16 cellular contexts compared by ENCODE assay signal in the genomic region with DNA sequence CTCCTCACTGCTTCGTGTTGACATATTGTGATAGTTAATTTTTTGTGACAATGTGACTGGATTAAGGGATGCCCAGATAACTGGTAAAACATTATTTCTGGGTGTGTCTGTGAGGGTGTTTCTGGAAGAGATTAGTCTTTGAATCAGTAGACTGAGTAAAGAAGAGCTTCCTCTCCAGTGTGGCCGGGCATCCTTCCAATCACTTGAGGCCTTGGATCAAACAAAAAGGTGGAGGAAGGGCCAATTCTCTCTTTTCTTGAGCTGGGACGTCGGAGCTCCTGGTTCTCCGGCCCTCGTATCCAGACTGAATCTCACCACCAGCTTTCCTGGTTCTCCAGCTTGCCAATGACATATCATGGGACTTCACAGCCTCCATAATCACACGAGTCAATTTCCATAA.
"Had no signal": no experiment of that assay in that cellular context is flagged by ENCODE, and none has a peak within 500 bp of the region (broad histone marks: within the 10 kb centered on the region; RNA-seq: fewer than 3 reads in every experiment).

No MANE protein-coding gene starts in this region.

- H3K27me3 Mint-ChIP-seq: activated CD8-positive, alpha-beta memory T cell treated with anti-CD3 and anti-CD28 coated beads, Interleukin-2, amount 10 ng/mL, durations not matched to agents 7 days and 5 days; activated naive CD8-positive, alpha-beta T cell; naive thymus-derived CD4-positive, alpha-beta T cell had no signal

- H3K27me3 ChIP-seq: esophagus squamous epithelium, sigmoid colon had no signal

- H3K27ac Mint-ChIP-seq: activated naive CD8-positive, alpha-beta T cell had no signal

- H3K9me3 ChIP-seq: esophagus squamous epithelium, mucosa of descending colon, sigmoid colon, SK-N-SH had no signal

- H3K4me3 ChIP-seq: esophagus squamous epithelium, mucosa of descending colon, sigmoid colon had no signal

- ATAC-seq: activated CD4-positive, CD25-positive, alpha-beta regulatory T cell treated with anti-CD3 and anti-CD28 coated beads, Interleukin-2, amount 50 U/mL, for 24 hours; activated CD8-positive, alpha-beta memory T cell treated with anti-CD3 and anti-CD28 coated beads, Interleukin-2, amount 10 ng/mL, durations not matched to agents 7 days and 5 days; left cardiac atrium; mucosa of descending colon; naive thymus-derived CD4-positive, alpha-beta T cell had no signal

- H3K27ac ChIP-seq: esophagus squamous epithelium, sigmoid colon had no signal

- H3K36me3 ChIP-seq: esophagus squamous epithelium, sigmoid colon had no signal

- H3K4me3 Mint-ChIP-seq: activated CD8-positive, alpha-beta memory T cell treated with anti-CD3 and anti-CD28 coated beads, Interleukin-2, amount 10 ng/mL, durations not matched to agents 7 days and 5 days; activated naive CD8-positive, alpha-beta T cell had no signal

- DNase-seq: activated CD8-positive, alpha-beta memory T cell treated with anti-CD3 and anti-CD28 coated beads, Interleukin-2, amount 10 ng/mL, durations not matched to agents 7 days and 5 days; activated gamma-delta T cell; effector CD8-positive, alpha-beta T cell; esophagus squamous epithelium; foreskin fibroblast; left cardiac atrium; mesenchymal stem cell; mucosa of descending colon; naive thymus-derived CD4-positive, alpha-beta T cell; sigmoid colon; SK-N-SH; stimulated activated CD4-positive, alpha-beta T cell treated with anti-CD3 and anti-CD28 coated beads, Interleukin-4, amount 100 ng/mL, for 24 hours; stimulated activated naive CD4-positive, alpha-beta T cell; T1000 had no signal
